ENCODE assay signal across 14 cellular contexts in genomic region chr9:89419978-89420394, GRCh38.
DNase-seq lines count a peak whose midpoint lies in the region; ATAC-seq and FAIRE-seq lines count a peak whose summit lies in the region.
"Had no signal": no experiment of that assay in that cellular context is flagged by ENCODE, and none has a peak within 500 bp of the region (broad histone marks: within the 10 kb centered on the region; RNA-seq: fewer than 3 reads in every experiment).

No MANE protein-coding gene starts in this region.

- peaks cover 78% of the 10 kb centered on the region for H3K36me3 Mint-ChIP-seq in activated CD4-positive, alpha-beta T cell treated with anti-CD3 and anti-CD28 coated beads, Interleukin-2, amount 10 ng/mL, durations not matched to agents 7 days and 5 days (ENCODE audit: low read depth)
- peaks cover 32% of the 10 kb centered on the region for H3K36me3 Mint-ChIP-seq in central memory CD8-positive, alpha-beta T cell (ENCODE audit: insufficient read depth)

- no peak for DNase-seq in GM19239 (ENCODE audit: insufficient read length, low spot score)
- peak; percentile 42 for DNase-seq in activated CD4-positive, alpha-beta T cell treated with anti-CD3 and anti-CD28 coated beads, Interleukin-2, amount 10 ng/mL, durations not matched to agents 7 days and 5 days
- no peak for DNase-seq in central memory CD8-positive, alpha-beta T cell (ENCODE audit: low spot score in 2 of 2)
- peak; percentile 74 for DNase-seq in stimulated activated CD8-positive, alpha-beta memory T cell treated with anti-CD3 and anti-CD28 coated beads, Interleukin-4, amount 100 ng/mL, for 48 hours
- no peak for DNase-seq in GDM1 (lab: John Stamatoyannopoulos, UW)
- no peak for DNase-seq in HUDEP-2 (lab: John Stamatoyannopoulos, UW; ENCODE audit: unreplicated experiment in 76 of 76)
- no peak for DNase-seq in C1 segment of cervical spinal cord (lab: John Stamatoyannopoulos, UW)
- DNase-seq in iPS-NIHi11 (ENCODE audit: low spot score): no peak
- DNase-seq: brain microvascular endothelial cell, H9, NCI-H1930, ovary, testis had no signal

- POLR2A ChIA-PET in activated CD4-positive, alpha-beta T cell treated with anti-CD3 and anti-CD28 coated beads, Interleukin-2, amount 10 ng/mL, durations not matched to agents 7 days and 5 days (lab: Charles Lee): no interaction called here

- CTCF ChIA-PET in activated CD4-positive, alpha-beta T cell treated with anti-CD3 and anti-CD28 coated beads, Interleukin-2, amount 10 ng/mL, durations not matched to agents 7 days and 5 days (lab: Charles Lee): interaction anchor here (1.9 to 3.5 kb wide), 3 partner anchors 8 to 11 kb away, joined by 4 to 29 read pairs (median 6); no protein-coding TSS in a partner anchor

- FAIRE-seq in GM19239 (lab: Jason Lieb, UNC): peak; percentile 88

- ATAC-seq in central memory CD8-positive, alpha-beta T cell (replicated peaks; ENCODE audit: extremely low read depth, poor library complexity, severe bottlenecking): peak; percentile 52
- ATAC-seq: heart left ventricle had no signal

- H3K9me3 Mint-ChIP-seq in activated CD4-positive, alpha-beta T cell treated with anti-CD3 and anti-CD28 coated beads, Interleukin-2, amount 10 ng/mL, durations not matched to agents 7 days and 5 days: peaks cover 5% of the 10 kb centered on the region
- no peaks in the 10 kb centered on the region for H3K9me3 Mint-ChIP-seq in central memory CD8-positive, alpha-beta T cell

- H3K27me3 Mint-ChIP-seq in activated CD4-positive, alpha-beta T cell treated with anti-CD3 and anti-CD28 coated beads, Interleukin-2, amount 10 ng/mL, durations not matched to agents 7 days and 5 days: no peaks in the 10 kb centered on the region
- no peaks in the 10 kb centered on the region for H3K27me3 Mint-ChIP-seq in central memory CD8-positive, alpha-beta T cell

- peaks cover 92% of the 10 kb centered on the region for H3K4me1 Mint-ChIP-seq in activated CD4-positive, alpha-beta T cell treated with anti-CD3 and anti-CD28 coated beads, Interleukin-2, amount 10 ng/mL, durations not matched to agents 7 days and 5 days
- H3K4me1 Mint-ChIP-seq in central memory CD8-positive, alpha-beta T cell: peaks cover 86% of the 10 kb centered on the region

- H3K4me3 Mint-ChIP-seq in activated CD4-positive, alpha-beta T cell treated with anti-CD3 and anti-CD28 coated beads, Interleukin-2, amount 10 ng/mL, durations not matched to agents 7 days and 5 days: peak overlapping the region; percentile 52
- peak overlapping the region; percentile 74 for H3K4me3 Mint-ChIP-seq in central memory CD8-positive, alpha-beta T cell
- H3K4me3 Mint-ChIP-seq: H9 had no signal

- peak overlapping the region; percentile 90 for H3K27ac Mint-ChIP-seq in activated CD4-positive, alpha-beta T cell treated with anti-CD3 and anti-CD28 coated beads, Interleukin-2, amount 10 ng/mL, durations not matched to agents 7 days and 5 days
- H3K27ac Mint-ChIP-seq in central memory CD8-positive, alpha-beta T cell (ENCODE audit: low read depth): peak overlapping the region; percentile 80

Comparison
In these comparisons a context has a peak if more than half of its experiments do, and no peak if none do; other contexts are left out.
1. DNase-seq: peak in activated CD4-positive, alpha-beta T cell treated with anti-CD3 and anti-CD28 coated beads, Interleukin-2, amount 10 ng/mL, durations not matched to agents 7 days and 5 days (single experiment) and stimulated activated CD8-positive, alpha-beta memory T cell treated with anti-CD3 and anti-CD28 coated beads, Interleukin-4, amount 100 ng/mL, for 48 hours (single experiment); none in GM19239 (single experiment), central memory CD8-positive, alpha-beta T cell (0 of 2), GDM1 (single experiment), HUDEP-2 (0 of 76), C1 segment of cervical spinal cord (0 of 14) and iPS-NIHi11 (single experiment).